In the genomic region with DNA sequence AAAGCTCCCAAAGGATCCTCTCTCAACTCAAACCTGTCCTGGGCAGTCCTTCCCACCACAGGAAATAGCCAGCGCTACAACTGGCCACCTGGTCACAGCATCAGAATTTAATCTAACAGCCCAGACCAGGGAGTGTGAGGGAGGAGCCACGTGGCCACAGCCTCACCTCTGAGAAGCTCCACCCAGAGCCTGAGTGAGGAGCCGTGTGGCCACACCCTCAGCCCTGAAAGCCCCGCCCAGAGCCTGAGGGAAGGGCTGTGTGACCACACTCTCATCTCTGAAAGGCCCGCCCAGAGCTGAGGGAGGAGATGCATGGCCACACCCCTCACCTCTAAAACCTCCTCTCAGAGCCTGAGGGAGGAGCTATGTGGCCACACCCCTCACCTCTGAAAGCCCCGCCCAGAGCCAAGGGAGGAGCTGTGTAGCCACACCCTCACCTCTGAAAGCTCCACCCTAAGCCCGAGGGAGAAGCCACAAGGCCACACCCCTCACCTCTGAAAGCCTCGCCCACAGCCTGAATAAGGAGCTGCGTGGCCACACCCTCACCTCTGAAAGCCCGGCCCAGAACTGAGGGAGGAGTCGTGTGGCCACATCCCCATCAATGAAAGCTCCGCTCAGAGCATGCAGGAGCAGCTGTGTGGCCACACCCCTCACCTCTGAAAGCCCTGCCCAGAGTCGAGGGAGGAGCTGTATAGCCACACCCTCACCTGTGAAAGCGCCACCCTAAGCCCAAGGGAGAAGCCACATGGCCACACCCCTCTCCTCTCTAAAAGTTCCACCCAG, we compare ENCODE assay signal across 1 cellular context.
TF ChIP-seq lines count a peak whose summit lies in the region.

No MANE protein-coding gene starts in this region.

TF ChIP-seq in HepG2, 621 proteins besides CTCF, POLR2A, EP300 and RAD21 (continued from another document):
- TF ChIP-seq, protein P1, sequence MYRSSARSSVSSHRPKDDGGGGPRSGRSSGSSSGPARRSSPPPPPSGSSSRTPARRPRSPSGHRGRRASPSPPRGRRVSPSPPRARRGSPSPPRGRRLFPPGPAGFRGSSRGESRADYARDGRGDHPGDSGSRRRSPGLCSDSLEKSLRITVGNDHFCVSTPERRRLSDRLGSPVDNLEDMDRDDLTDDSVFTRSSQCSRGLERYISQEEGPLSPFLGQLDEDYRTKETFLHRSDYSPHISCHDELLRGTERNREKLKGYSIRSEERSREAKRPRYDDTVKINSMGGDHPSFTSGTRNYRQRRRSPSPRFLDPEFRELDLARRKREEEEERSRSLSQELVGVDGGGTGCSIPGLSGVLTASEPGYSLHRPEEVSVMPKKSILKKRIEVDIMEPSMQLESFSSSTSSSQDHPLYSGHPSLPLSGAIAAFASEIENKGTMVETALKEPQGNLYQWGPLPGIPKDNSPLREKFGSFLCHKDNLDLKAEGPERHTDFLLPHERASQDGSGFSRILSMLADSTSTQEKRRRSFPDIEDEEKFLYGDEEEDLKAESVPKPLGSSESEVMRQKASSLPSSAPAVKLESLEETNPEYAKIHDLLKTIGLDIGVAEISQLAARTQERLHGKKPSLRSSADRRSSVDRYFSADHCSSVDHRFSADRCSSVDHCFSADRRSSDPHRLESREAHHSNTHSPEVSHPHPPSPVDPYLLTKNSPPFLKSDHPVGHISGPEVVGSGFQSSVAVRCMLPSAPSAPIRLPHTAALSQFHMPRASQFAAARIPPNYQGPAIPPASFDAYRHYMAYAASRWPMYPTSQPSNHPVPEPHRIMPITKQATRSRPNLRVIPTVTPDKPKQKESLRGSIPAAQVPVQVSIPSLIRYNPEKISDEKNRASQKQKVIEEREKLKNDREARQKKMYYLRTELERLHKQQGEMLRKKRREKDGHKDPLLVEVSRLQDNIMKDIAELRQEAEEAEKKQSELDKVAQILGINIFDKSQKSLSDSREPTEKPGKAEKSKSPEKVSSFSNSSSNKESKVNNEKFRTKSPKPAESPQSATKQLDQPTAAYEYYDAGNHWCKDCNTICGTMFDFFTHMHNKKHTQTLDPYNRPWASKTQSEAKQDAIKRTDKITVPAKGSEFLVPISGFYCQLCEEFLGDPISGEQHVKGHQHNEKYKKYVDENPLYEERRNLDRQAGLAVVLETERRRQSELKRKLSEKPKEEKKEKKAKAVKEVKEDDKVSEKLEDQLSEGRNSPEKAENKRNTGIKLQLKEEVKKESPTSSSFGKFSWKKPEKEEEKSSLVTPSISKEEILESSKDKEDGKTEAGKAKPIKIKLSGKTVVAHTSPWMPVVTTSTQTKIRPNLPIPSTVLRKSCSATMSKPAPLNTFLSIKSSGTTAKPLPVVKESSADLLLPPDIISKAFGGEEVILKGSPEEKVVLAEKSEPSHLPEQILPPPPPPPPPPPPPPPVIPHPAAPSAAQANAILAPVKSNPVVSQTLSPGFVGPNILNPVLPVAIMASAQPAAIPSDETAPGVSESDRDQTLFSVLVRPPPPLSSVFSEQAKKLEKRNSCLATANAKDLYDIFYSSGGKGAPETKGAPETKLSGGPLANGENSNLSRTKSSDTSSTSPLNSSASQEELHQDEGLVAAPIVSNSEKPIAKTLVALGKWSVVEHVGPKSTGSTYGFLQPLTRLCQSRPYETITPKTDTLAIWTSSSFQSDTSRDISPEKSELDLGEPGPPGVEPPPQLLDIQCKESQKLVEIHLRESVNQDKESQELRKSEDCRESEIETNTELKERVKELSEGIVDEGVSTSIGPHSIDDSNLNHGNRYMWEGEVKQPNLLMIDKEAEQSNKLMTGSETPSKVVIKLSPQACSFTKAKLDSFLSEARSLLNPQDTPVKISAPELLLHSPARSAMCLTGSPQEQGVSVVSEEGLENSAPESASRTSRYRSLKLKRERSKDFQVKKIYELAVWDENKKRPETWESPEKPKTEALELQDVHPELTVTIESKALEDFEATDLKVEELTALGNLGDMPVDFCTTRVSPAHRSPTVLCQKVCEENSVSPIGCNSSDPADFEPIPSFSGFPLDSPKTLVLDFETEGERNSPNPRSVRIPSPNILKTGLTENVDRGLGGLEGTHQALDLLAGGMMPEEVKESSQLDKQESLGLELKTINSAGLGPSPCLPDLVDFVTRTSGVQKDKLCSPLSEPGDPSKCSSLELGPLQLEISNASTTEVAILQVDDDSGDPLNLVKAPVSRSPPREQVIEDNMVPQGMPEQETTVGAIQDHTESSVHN (CRISPR knock-in tag; IDR thresholded peaks at IDR 0.05) = no peak
- TF ChIP-seq TEAD3 (CRISPR knock-in tag; optimal IDR thresholded peaks at IDR 0.05; ENCODE audit: borderline replicate concordance) = peak; percentile 12
- TF ChIP-seq SP1 (IDR thresholded peaks at IDR 0.05) = no peak
- peak; percentile 54; the same call in 1 of the 2 replicates for TF ChIP-seq SP1 (CRISPR knock-in tag; IDR thresholded peaks at IDR 0.05)
- peak; percentile 11 for TF ChIP-seq XRCC5 (optimal IDR thresholded peaks at IDR 0.05; ENCODE audit: low read length)
- TF ChIP-seq XBP1 (CRISPR knock-in tag; IDR thresholded peaks at IDR 0.05) = no peak
- no peak for TF ChIP-seq RBM22 (optimal IDR thresholded peaks at IDR 0.05; ENCODE audit: low read length)
- no peak for TF ChIP-seq BORCS8-MEF2B (CRISPR knock-in tag; IDR thresholded peaks at IDR 0.05)
- TF ChIP-seq TBX2 (CRISPR knock-in tag; IDR thresholded peaks at IDR 0.05; ENCODE audit: borderline replicate concordance) = no peak
- peak; percentile 26; the same call in 1 of the 2 replicates for TF ChIP-seq MYC (CRISPR knock-in tag; IDR thresholded peaks at IDR 0.05; ENCODE audit: borderline replicate concordance)
- TF ChIP-seq SP4 (CRISPR knock-in tag; IDR thresholded peaks at IDR 0.05) = peak; percentile 92
- TF ChIP-seq, protein P2, sequence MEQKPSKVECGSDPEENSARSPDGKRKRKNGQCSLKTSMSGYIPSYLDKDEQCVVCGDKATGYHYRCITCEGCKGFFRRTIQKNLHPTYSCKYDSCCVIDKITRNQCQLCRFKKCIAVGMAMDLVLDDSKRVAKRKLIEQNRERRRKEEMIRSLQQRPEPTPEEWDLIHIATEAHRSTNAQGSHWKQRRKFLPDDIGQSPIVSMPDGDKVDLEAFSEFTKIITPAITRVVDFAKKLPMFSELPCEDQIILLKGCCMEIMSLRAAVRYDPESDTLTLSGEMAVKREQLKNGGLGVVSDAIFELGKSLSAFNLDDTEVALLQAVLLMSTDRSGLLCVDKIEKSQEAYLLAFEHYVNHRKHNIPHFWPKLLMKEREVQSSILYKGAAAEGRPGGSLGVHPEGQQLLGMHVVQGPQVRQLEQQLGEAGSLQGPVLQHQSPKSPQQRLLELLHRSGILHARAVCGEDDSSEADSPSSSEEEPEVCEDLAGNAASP (CRISPR knock-in tag; IDR thresholded peaks at IDR 0.05; ENCODE audit: borderline replicate concordance) = no peak
- TF ChIP-seq NFE2 (CRISPR knock-in tag; IDR thresholded peaks at IDR 0.05) = no peak
- TF ChIP-seq, protein P3, sequence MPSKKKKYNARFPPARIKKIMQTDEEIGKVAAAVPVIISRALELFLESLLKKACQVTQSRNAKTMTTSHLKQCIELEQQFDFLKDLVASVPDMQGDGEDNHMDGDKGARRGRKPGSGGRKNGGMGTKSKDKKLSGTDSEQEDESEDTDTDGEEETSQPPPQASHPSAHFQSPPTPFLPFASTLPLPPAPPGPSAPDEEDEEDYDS (CRISPR knock-in tag; IDR thresholded peaks at IDR 0.05) = peak; percentile 58; the same call in 1 of the 2 replicates
- no peak for TF ChIP-seq CHD4 (IDR thresholded peaks at IDR 0.05; ENCODE audit: borderline replicate concordance, low read length)
- no peak for TF ChIP-seq SMAD9 (CRISPR knock-in tag; IDR thresholded peaks at IDR 0.05)
- TF ChIP-seq, protein P4, sequence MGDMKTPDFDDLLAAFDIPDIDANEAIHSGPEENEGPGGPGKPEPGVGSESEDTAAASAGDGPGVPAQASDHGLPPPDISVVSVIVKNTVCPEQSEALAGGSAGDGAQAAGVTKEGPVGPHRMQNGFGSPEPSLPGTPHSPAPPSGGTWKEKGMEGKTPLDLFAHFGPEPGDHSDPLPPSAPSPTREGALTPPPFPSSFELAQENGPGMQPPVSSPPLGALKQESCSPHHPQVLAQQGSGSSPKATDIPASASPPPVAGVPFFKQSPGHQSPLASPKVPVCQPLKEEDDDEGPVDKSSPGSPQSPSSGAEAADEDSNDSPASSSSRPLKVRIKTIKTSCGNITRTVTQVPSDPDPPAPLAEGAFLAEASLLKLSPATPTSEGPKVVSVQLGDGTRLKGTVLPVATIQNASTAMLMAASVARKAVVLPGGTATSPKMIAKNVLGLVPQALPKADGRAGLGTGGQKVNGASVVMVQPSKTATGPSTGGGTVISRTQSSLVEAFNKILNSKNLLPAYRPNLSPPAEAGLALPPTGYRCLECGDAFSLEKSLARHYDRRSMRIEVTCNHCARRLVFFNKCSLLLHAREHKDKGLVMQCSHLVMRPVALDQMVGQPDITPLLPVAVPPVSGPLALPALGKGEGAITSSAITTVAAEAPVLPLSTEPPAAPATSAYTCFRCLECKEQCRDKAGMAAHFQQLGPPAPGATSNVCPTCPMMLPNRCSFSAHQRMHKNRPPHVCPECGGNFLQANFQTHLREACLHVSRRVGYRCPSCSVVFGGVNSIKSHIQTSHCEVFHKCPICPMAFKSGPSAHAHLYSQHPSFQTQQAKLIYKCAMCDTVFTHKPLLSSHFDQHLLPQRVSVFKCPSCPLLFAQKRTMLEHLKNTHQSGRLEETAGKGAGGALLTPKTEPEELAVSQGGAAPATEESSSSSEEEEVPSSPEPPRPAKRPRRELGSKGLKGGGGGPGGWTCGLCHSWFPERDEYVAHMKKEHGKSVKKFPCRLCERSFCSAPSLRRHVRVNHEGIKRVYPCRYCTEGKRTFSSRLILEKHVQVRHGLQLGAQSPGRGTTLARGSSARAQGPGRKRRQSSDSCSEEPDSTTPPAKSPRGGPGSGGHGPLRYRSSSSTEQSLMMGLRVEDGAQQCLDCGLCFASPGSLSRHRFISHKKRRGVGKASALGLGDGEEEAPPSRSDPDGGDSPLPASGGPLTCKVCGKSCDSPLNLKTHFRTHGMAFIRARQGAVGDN (CRISPR knock-in tag; IDR thresholded peaks at IDR 0.05) = peak; percentile 22; the same call in 1 of the 2 replicates
